16 cellular contexts compared by ENCODE assay signal in the genomic region with DNA sequence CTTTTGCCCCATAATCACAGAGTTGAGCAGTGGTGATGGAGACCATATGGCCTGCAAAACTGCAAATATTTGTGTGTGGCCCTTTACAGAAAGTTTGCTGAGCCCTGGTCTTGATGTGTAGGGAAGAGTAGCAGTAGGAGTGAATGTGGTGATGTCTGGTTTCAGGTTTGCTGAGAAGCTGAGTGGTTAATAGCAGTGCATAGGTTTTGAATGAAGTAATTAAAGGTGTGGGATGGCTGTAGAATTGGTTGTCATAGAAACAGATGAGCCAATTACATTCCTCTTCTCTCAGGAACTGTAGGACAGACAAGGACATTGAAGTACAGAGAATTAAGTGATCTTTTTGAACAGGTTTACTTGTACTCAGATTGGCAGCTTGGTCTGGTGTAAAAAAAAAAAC. TPM values are rescaled to one million over a fixed set of nuclear protein-coding genes. Genes with fewer than 3 reads are reported as not detected.
DNase-seq lines count a peak whose midpoint lies in the region; ATAC-seq, FAIRE-seq and TF ChIP-seq lines count a peak whose summit lies in the region.
"Had no signal": no experiment of that assay in that cellular context is flagged by ENCODE, and none has a peak within 500 bp of the region (broad histone marks: within the 10 kb centered on the region; RNA-seq: fewer than 3 reads in every experiment).

No MANE protein-coding gene starts in this region.

- peaks cover 51% of the 10 kb centered on the region for H3K36me3 Mint-ChIP-seq in CD4-positive, alpha-beta T cell (ENCODE audit: low read depth)

- H3K27ac ChIP-seq in CD4-positive, alpha-beta T cell (ENCODE audit: low read depth, low read length), result no peak overlapping the region
- no peak overlapping the region for H3K27ac ChIP-seq in testis
- H3K27ac ChIP-seq: stomach had no signal

- no peaks in the 10 kb centered on the region for H3K36me3 ChIP-seq in testis (ENCODE audit: low read depth, missing control alignments)

- no peak for TF ChIP-seq CTCF in CD4-positive, alpha-beta T cell (IDR thresholded peaks at IDR 0.05)
- no peak for TF ChIP-seq CTCF in testis (IDR thresholded peaks at IDR 0.05)

- no peak for ATAC-seq in CD4-positive, alpha-beta T cell (ENCODE audit: poor library complexity)
- ATAC-seq in left colon, result peak; percentile 52

- no peak for TF ChIP-seq POLR2A in testis (IDR thresholded peaks at IDR 0.05)

- peaks cover 9% of the 10 kb centered on the region for H3K4me1 ChIP-seq in testis

- intact Hi-C loops in CD4-positive, alpha-beta T cell (cut with DNase I, micrococcal nuclease), result loop anchor here in 1 of 2 experiments (10.0 kb wide), 1 partner anchor 47 kb away; no protein-coding TSS in a partner anchor
- intact Hi-C loops in left colon (cut with DNase I, micrococcal nuclease) (no loop called here), testis (cut with DNase I; ENCODE audit: low total_unique reads) (no loop called here)

- H3K4me1 Mint-ChIP-seq in CD4-positive, alpha-beta T cell (ENCODE audit: low read depth), result peaks cover 59% of the 10 kb centered on the region

- H3K9me3 Mint-ChIP-seq in CD4-positive, alpha-beta T cell, result no peaks in the 10 kb centered on the region
- H3K9me3 Mint-ChIP-seq: brain, immature natural killer cell had no signal

- H3K27me3 Mint-ChIP-seq in CD4-positive, alpha-beta T cell, result no peaks in the 10 kb centered on the region
- H3K27me3 Mint-ChIP-seq: brain had no signal

- H3K27ac Mint-ChIP-seq in CD4-positive, alpha-beta T cell, result peak overlapping the region; percentile 80

- no peak for DNase-seq in CD4-positive, alpha-beta T cell
- DNase-seq in GM19239 (ENCODE audit: insufficient read length, low spot score), result no peak
- DNase-seq in NCI-H524 treated with DMSO at 0.1 percent for 48 hours (lab: John Stamatoyannopoulos, UW), result peak; percentile 32
- DNase-seq in left colon, result no peak
- DNase-seq in globus pallidus (ENCODE audit: low spot score), result no peak
- DNase-seq in stimulated activated CD4-positive, alpha-beta T cell treated with anti-CD3 and anti-CD28 coated beads, Interleukin-12 subunit alpha, Interleukin-12 subunit beta, amount 100 ng/mL, for 4 hours, result no peak
- no peak for DNase-seq in testis
- no peak for DNase-seq in COLO668 (lab: John Stamatoyannopoulos, UW; ENCODE audit: unreplicated experiment)
- DNase-seq: AML-193; effector CD4-positive, alpha-beta T cell; immature natural killer cell; NCI-H446; stimulated activated CD4-positive, alpha-beta T cell treated with anti-CD3 and anti-CD28 coated beads, Interleukin-2, amount 100 ng/mL, for 48 hours; stomach had no signal

- H3K27me3 ChIP-seq in CD4-positive, alpha-beta T cell (ENCODE audit: control insufficient read depth, insufficient read depth, low read length), result no peaks in the 10 kb centered on the region
- H3K27me3 ChIP-seq in testis, result no peaks in the 10 kb centered on the region
- H3K27me3 ChIP-seq: stomach had no signal

- CTCF ChIA-PET in CD4-positive, alpha-beta T cell (lab: Charles Lee), result interaction anchor here (3.8 kb wide), 1 partner anchor 11 kb away, joined by 18 read pairs; no protein-coding TSS in a partner anchor

- no peak overlapping the region for H3K4me3 ChIP-seq in testis
- H3K4me3 ChIP-seq: stomach had no signal

- H3K9me3 ChIP-seq in CD4-positive, alpha-beta T cell (ENCODE audit: control insufficient read depth, low read length), result no peaks in the 10 kb centered on the region
- no peaks in the 10 kb centered on the region for H3K9me3 ChIP-seq in testis
- H3K9me3 ChIP-seq: stomach had no signal

- POLR2A ChIA-PET in CD4-positive, alpha-beta T cell (lab: Charles Lee), result interaction anchor here (10.5 kb wide), 1 partner anchor 12 kb away, joined by 171 read pairs; no protein-coding TSS in a partner anchor

- peak; percentile 87 for FAIRE-seq in GM19239 (lab: Jason Lieb, UNC)
- FAIRE-seq: G401.6 had no signal

- H3K4me3 Mint-ChIP-seq in CD4-positive, alpha-beta T cell, result no peak overlapping the region
- H3K4me3 Mint-ChIP-seq: brain, immature natural killer cell had no signal

RNA-seq across cellular contexts. Expression of gene PRDM2, which starts 37.4 kb away (rescaled TPM):
- total RNA-seq in CD4-positive, alpha-beta T cell, result 100 to 1,000 TPM; 136 to 140 TPM
- total RNA-seq in left colon (10 to 100 TPM; 33.3 to 33.8 TPM), testis (10 to 100 TPM; 55.5 to 75.1 TPM)
- polyA plus RNA-seq in testis (ENCODE audit: insufficient read depth, low read depth, low replicate concordance), result 43.5 TPM
